Comparison of ENCODE assay signal across 8 cellular contexts in genomic region chr3:44761347-44762169, GRCh38. TPM values are rescaled to one million over a fixed set of nuclear protein-coding genes. Genes with fewer than 3 reads are reported as not detected.
DNase-seq lines count a peak whose midpoint lies in the region; ATAC-seq, FAIRE-seq and TF ChIP-seq lines count a peak whose summit lies in the region.

KIAA1143 (minus strand) TSS chr3:44761619; CDS start chr3:44761602, 17 bp downstream.
KIF15 (plus strand) TSS chr3:44761794; CDS start chr3:44761866, 72 bp downstream.

- peak within 1 kb of the TSS; percentile 85 to 89 (median 85) for H3K4me3 Mint-ChIP-seq in T-cell

- peak in 3 of 9 donors; percentile 23 to 30 (median 29) for TF ChIP-seq CTCF in heart right ventricle (IDR thresholded peaks at IDR 0.05)

- H3K27me3 Mint-ChIP-seq in T-cell: no peaks in the 10 kb centered on the region

- peak; percentile 79 for TF ChIP-seq POLR2A in GM12891 (IDR thresholded peaks at IDR 0.05; ENCODE audit: low read depth, low read length)

- WGBS in heart right ventricle, 2 donors: 0 to 2% methylated on average over 70 of the region's 70 CpGs
- under 1% methylated on average over 70 of the region's 70 CpGs for WGBS in urinary bladder

- peaks cover 34 to 37% (median 34%) of the 10 kb centered on the region in 3 donors for H3K4me1 Mint-ChIP-seq in T-cell

- ATAC-seq in HG02852 (IDR thresholded peaks at IDR 0.05; ENCODE audit: unreplicated experiment): peak; percentile 90
- peak; percentile 97 to 99 (median 98) for ATAC-seq in T-cell (replicated peaks in 1 of 4)
- ATAC-seq in heart right ventricle: peak; percentile 99 to 100 (median 100)

- H3K9me3 ChIP-seq in heart right ventricle: peaks cover 0 to 37% (median 0%) of the 10 kb centered on the region in 11 donors

- H3K27ac ChIP-seq in heart right ventricle (peak within 1 kb of the TSS in 9 of 10 donors; percentile 26 to 92 (median 75)), urinary bladder (ENCODE audit: low read depth) (no peak within 1 kb of the TSS)

- intact Hi-C loops in heart right ventricle (cut with DNase I) (loop anchor here in 6 of 10 donors (1.0 to 10.0 kb wide), 8 partner anchors 32 to 247 kb away; partner anchors contain the start of genes TMEM42 (in 5 of the 6), ZNF502 (in 2 of the 6) and ZNF501 (in 1 of the 6)), posterior vena cava (cut with DNase I) (no loop called here)

- H3K4me1 ChIP-seq in heart right ventricle (peaks cover 0 to 21% (median 12%) of the 10 kb centered on the region in 9 donors), urinary bladder (ENCODE audit: insufficient read depth) (no peaks in the 10 kb centered on the region)

- H3K27ac Mint-ChIP-seq in T-cell: peak within 1 kb of the TSS; percentile 77 to 80

- DNase-seq in GM12891 (ENCODE audit: insufficient read length, low spot score): peak; percentile 50
- DNase-seq in NCI-H1436 treated with DMSO at 0.1 percent for 48 hours (lab: John Stamatoyannopoulos, UW): peak; percentile 62
- DNase-seq in T-cell: peak; percentile 84 to 97 (median 93)
- peak; percentile 91 for DNase-seq in amniotic epithelial cell (ENCODE audit: low read depth)
- DNase-seq in heart right ventricle: peak; percentile 95 to 97
- DNase-seq in posterior vena cava (ENCODE audit: low spot score): peak; percentile 99

- peak within 1 kb of the TSS; percentile 56 to 94 (median 86) for H3K4me3 ChIP-seq in heart right ventricle
- H3K4me3 ChIP-seq in urinary bladder (ENCODE audit: low read depth, low read length): peak within 1 kb of the TSS; percentile 82

- POLR2A ChIA-PET in T-cell (lab: Charles Lee): interaction anchor here in 1 of 2 donors (0.6 to 1.2 kb wide), 3 partner anchors 32 to 438 kb away, joined by 3 read pairs; partner anchors contain the start of genes EXOSC7, ZDHHC3 and ZNF501

- peaks cover 26% of the 10 kb centered on the region for H3K36me3 Mint-ChIP-seq in T-cell

- H3K9me3 Mint-ChIP-seq in T-cell: peaks cover 0 to 18% (median 9%) of the 10 kb centered on the region in 3 donors

- CTCF ChIA-PET in T-cell (lab: Charles Lee): interaction anchor here in 1 of 2 donors (1.2 to 1.4 kb wide), 2 partner anchors 32 to 248 kb away, joined by 3 to 5 read pairs; partner anchors contain the start of gene ZNF501

- H3K36me3 ChIP-seq in heart right ventricle (peaks cover 0 to 26% (median 5%) of the 10 kb centered on the region in 9 donors), urinary bladder (ENCODE audit: insufficient read depth) (no peaks in the 10 kb centered on the region)

- FAIRE-seq in GM12891 (lab: Jason Lieb, UNC): peak; percentile 96

- no peaks in the 10 kb centered on the region for H3K27me3 ChIP-seq in heart right ventricle

TF ChIP-seq in GM12891, 5 proteins besides CTCF, POLR2A, EP300 and RAD21:
- TF ChIP-seq PAX5 (IDR thresholded peaks at IDR 0.05; ENCODE audit: insufficient read depth, low read length, severe bottlenecking) (peak; percentile 24), SPI1 (IDR thresholded peaks at IDR 0.05; ENCODE audit: low read depth, low read length) (no peak), POU2F2 (IDR thresholded peaks at IDR 0.05; ENCODE audit: low read depth, low read length) (peak; percentile 94), POLR2AphosphoS5 (IDR thresholded peaks at IDR 0.05; ENCODE audit: low read depth, low read length) (peak; percentile 89), TAF1 (IDR thresholded peaks at IDR 0.05; ENCODE audit: low read depth, low read length) (peak; percentile 72)
TF ChIP-seq in GM12891: peak in this region for 4.

RNA-seq across cellular contexts. Expression of gene KIAA1143, which starts in this region (rescaled TPM):
- 16.4 TPM for polyA plus RNA-seq in GM12891 (2012; ENCODE audit: low read depth, missing spikeins)
- total RNA-seq in T-cell (10 to 100 TPM; 28.5 to 32.8 (median 29.9) TPM), heart right ventricle (10 to 100 TPM; 27.7 to 36.6 (median 34.8) TPM), posterior vena cava (10 to 100 TPM; 26.9 to 27.2 TPM), urinary bladder (43.0 TPM)
- polyA plus RNA-seq in heart right ventricle (10 to 100 TPM in 1 of 2 donors, 1 to 10 TPM in 1; 9.9 to 11.3 TPM), urinary bladder (21.6 TPM)

RNA-seq across cellular contexts. Expression of gene KIF15, which starts in this region (rescaled TPM):
- 11.6 TPM for polyA plus RNA-seq in GM12891 (2012; ENCODE audit: low read depth, missing spikeins)
- under 1 TPM; 0.26 to 0.82 (median 0.43) TPM for total RNA-seq in T-cell
- 1 to 10 TPM in 1 of 10 donors, under 1 TPM in 9; 0.17 to 1.9 (median 0.50) TPM for total RNA-seq in heart right ventricle
- polyA plus RNA-seq in heart right ventricle: under 1 TPM; 0.22 to 0.32 TPM
- total RNA-seq in posterior vena cava: under 1 TPM; 0.19 to 0.65 TPM
- 16.1 TPM for total RNA-seq in urinary bladder
- polyA plus RNA-seq in urinary bladder: 0.53 TPM

Comparison
In these comparisons a context has a peak if more than half of its experiments do, and no peak if none do; other contexts are left out.
1. intact Hi-C loops: an anchor here in heart right ventricle (1.0 to 10.0 kb wide); none called in posterior vena cava.